8 cellular contexts compared by ENCODE assay signal in genomic region chr19:12052571-12053169, GRCh38. TPM values are rescaled to one million over a fixed set of nuclear protein-coding genes. Genes with fewer than 3 reads are reported as not detected.
DNase-seq lines count a peak whose midpoint lies in the region; ATAC-seq, FAIRE-seq and TF ChIP-seq lines count a peak whose summit lies in the region.

Gene ZNF878, minus strand, starts transcription at chr19:12052961. Its CDS starts 160 bp downstream, at chr19:12052801.

- peak within 1 kb of the TSS; percentile 41 for H3K27ac ChIP-seq in RWPE2 (ENCODE audit: poor library complexity, severe bottlenecking)
- peak within 1 kb of the TSS in 11 of 12 donors; percentile 20 to 79 (median 66) for H3K27ac ChIP-seq in heart left ventricle
- no peak within 1 kb of the TSS for H3K27ac ChIP-seq in osteoblast (ENCODE audit: low read depth, low read length)

- peak within 1 kb of the TSS; percentile 68 for H3K9ac ChIP-seq in adipocyte (ENCODE audit: low read length)

- ATAC-seq in GM21423 (IDR thresholded peaks at IDR 0.05; ENCODE audit: unreplicated experiment): peak; percentile 82
- ATAC-seq in RWPE2 (ENCODE audit: low read depth): peak; percentile 98
- peak; percentile 100 for ATAC-seq in heart left ventricle

- TF ChIP-seq POLR2A in heart left ventricle (IDR thresholded peaks at IDR 0.05): peak; percentile 71 to 94

- H3K79me2 ChIP-seq in osteoblast (ENCODE audit: insufficient read depth, low read length): no peaks in the 10 kb centered on the region

- 0 to 1% (median 0%) methylated on average over 24 to 39 of the region's 39 CpGs for WGBS in heart left ventricle, 4 donors

- DNase-seq in D721Med (ENCODE audit: insufficient read length, low spot score): peak; percentile 80
- DNase-seq in HuH-7.5 (ENCODE audit: low spot score): peak; percentile 82
- DNase-seq in RWPE2 (ENCODE audit: low spot score): peak; percentile 91
- DNase-seq in adipocyte (ENCODE audit: low read depth): peak; percentile 94
- peak; percentile 90 to 95 (median 92) for DNase-seq in heart left ventricle
- peak; percentile 95 for DNase-seq in osteoblast (ENCODE audit: insufficient read length, low spot score, missing footprints)
- peak; percentile 82 for DNase-seq in urothelium cell line (ENCODE audit: low spot score)

- H3K9me3 ChIP-seq in RWPE2 (ENCODE audit: severe bottlenecking): no peaks in the 10 kb centered on the region
- H3K9me3 ChIP-seq in adipocyte (ENCODE audit: control insufficient read depth, low read length): no peaks in the 10 kb centered on the region
- H3K9me3 ChIP-seq in heart left ventricle: no peaks in the 10 kb centered on the region
- H3K9me3 ChIP-seq in osteoblast (ENCODE audit: low read depth, low read length): no peaks in the 10 kb centered on the region

- H2AFZ ChIP-seq in osteoblast (ENCODE audit: low read length): peak within 1 kb of the TSS; percentile 99

- H4K20me1 ChIP-seq in osteoblast (ENCODE audit: insufficient read depth, low read length): no peaks in the 10 kb centered on the region

- FAIRE-seq in D721Med (lab: Jason Lieb, UNC) (no peak), urothelium cell line (lab: Jason Lieb, UNC) (no peak)

- H3K4me1 ChIP-seq in RWPE2 (ENCODE audit: insufficient read depth, poor library complexity, severe bottlenecking) (peaks cover 8% of the 10 kb centered on the region), adipocyte (ENCODE audit: control insufficient read depth, insufficient read depth, low read length) (peaks cover 5% of the 10 kb centered on the region), heart left ventricle (peaks cover 0 to 18% (median 2%) of the 10 kb centered on the region in 12 donors), osteoblast (ENCODE audit: insufficient read depth, low read length) (peaks cover 4% of the 10 kb centered on the region)

- H3K4me3 ChIP-seq in RWPE2 (ENCODE audit: severe bottlenecking) (peak within 1 kb of the TSS; percentile 58), adipocyte (ENCODE audit: low read length) (peak within 1 kb of the TSS; percentile 87), heart left ventricle (peak within 1 kb of the TSS; percentile 59 to 85 (median 68)), osteoblast (ENCODE audit: insufficient read depth, low read length) (peak within 1 kb of the TSS; percentile 85)

- TF ChIP-seq CTCF in D721Med (IDR thresholded peaks at IDR 0.05; ENCODE audit: insufficient read depth, missing control alignments) (no peak), RWPE2 (IDR thresholded peaks at IDR 0.05; ENCODE audit: poor library complexity, severe bottlenecking) (no peak), heart left ventricle (IDR thresholded peaks at IDR 0.05) (peak in 5 of 12 donors; percentile 7 to 32 (median 26)), osteoblast (IDR thresholded peaks at IDR 0.05; ENCODE audit: extremely low read depth, low read depth, low read length) (no peak)

- no peaks in the 10 kb centered on the region for H3K27me3 ChIP-seq in RWPE2 (ENCODE audit: insufficient read depth, poor library complexity, severe bottlenecking)
- peaks cover 7% of the 10 kb centered on the region for H3K27me3 ChIP-seq in adipocyte (replicated peaks; ENCODE audit: control insufficient read depth, insufficient read depth, low read length)
- no peaks in the 10 kb centered on the region for H3K27me3 ChIP-seq in heart left ventricle
- no peaks in the 10 kb centered on the region for H3K27me3 ChIP-seq in osteoblast (ENCODE audit: insufficient read depth, low read length)

- intact Hi-C loops in heart left ventricle (cut with DNase I): loop anchor here in 1 of 10 donors (10.0 kb wide), 1 partner anchor 258 kb away; the partner anchor contains the start of gene ZNF491

- H3K36me3 ChIP-seq in RWPE2 (ENCODE audit: low read depth) (no peaks in the 10 kb centered on the region), adipocyte (ENCODE audit: control insufficient read depth, insufficient read depth, low read length, severe bottlenecking) (no peaks in the 10 kb centered on the region), heart left ventricle (no peaks in the 10 kb centered on the region), osteoblast (ENCODE audit: insufficient read depth, low read length) (no peaks in the 10 kb centered on the region)

- H3K4me2 ChIP-seq in osteoblast (ENCODE audit: insufficient read depth, low read length): peak within 1 kb of the TSS; percentile 99

RNA-seq across cellular contexts. Expression of gene ZNF878, which starts in this region (rescaled TPM):
- total RNA-seq in heart left ventricle (under 1 TPM in 4 of 9 donors, not detected in 5; 0.16 to 0.24 (median 0.22) TPM), osteoblast (0.29 and 0.36 TPM in 2 replicates)
- under 1 TPM; 0.11 to 0.23 TPM for polyA plus RNA-seq in heart left ventricle

Comparison
In these comparisons a context has a peak if more than half of its experiments do, and no peak if none do; other contexts are left out.
1. Peak in DNase-seq, ATAC-seq, H3K4me3 ChIP-seq and H3K27ac ChIP-seq in heart left ventricle; RNA of the gene not detected or under 1 TPM.
2. Peak in DNase-seq, H3K4me3 ChIP-seq and H3K4me2 ChIP-seq in osteoblast; RNA of the gene not detected or under 1 TPM.